Comparison of ENCODE assay signal across 16 cellular contexts in the genomic region with DNA sequence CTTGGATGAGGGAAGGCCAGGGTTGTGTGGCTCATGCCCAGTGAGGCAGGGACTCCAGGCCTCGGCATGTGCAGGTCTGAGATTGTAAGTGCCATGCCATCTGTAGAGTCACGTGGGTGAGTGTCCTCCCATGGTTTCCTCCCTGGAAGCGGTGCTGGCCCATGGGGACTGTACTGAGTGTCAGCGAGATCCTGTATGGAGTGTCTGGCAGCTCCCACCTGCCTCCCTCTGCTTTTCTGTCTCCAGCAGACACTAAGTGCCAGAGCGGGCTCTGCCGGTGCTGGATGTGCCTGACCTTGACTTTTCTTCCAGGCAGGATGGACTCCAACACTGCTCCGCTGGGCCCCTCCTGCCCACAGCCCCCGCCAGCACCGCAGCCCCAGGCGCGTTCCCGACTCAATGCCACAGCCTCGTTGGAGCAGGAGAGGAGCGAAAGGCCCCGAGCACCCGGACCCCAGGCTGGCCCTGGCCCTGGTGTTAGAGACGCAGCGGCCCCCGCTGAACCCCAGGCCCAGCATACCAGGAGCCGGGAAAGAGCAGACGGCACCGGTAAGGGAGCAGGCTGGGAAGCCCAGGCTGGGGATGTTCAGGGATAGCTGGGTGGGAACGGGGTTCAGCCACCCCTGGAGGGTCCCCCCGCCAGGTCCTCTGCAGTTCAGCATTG. TPM values are rescaled to one million over a fixed set of nuclear protein-coding genes. Genes with fewer than 3 reads are reported as not detected.
DNase-seq lines count a peak whose midpoint lies in the region; ATAC-seq, FAIRE-seq and TF ChIP-seq lines count a peak whose summit lies in the region.
"Had no signal": no experiment of that assay in that cellular context is flagged by ENCODE, and none has a peak within 500 bp of the region (broad histone marks: within the 10 kb centered on the region; RNA-seq: fewer than 3 reads in every experiment).

No MANE protein-coding gene starts in this region.

- WGBS in IMR-90 (ENCODE audit: extremely low coverage in 2 of 2, insufficient read length in 1 of 2), 2 experiments, result 98% methylated on average over 9 of the region's 24 CpGs; no CpG with 5 or more reads in 1 of the 2 experiments

- TF ChIP-seq RAD21 in IMR-90 (IDR thresholded peaks at IDR 0.05; ENCODE audit: low read length), result no peak

- peaks cover 11 to 56% of the 10 kb centered on the region in 2 experiments for H3K79me1 ChIP-seq in IMR-90 (ENCODE audit: low read depth in 1 of 2, low read length in 2 of 2)

- H3K36me3 ChIP-seq in IMR-90 (ENCODE audit: control insufficient read depth, insufficient read depth, low read length), result peaks cover 37% of the 10 kb centered on the region; the same call in 1 of the 2 replicates
- H3K36me3 ChIP-seq in kidney (ENCODE audit: control insufficient read depth in 1 of 2, insufficient read depth in 2 of 2, low read length in 2 of 2), result no peaks in the 10 kb centered on the region
- H3K36me3 ChIP-seq: cardiac muscle cell, gastrocnemius medialis, neutrophil had no signal

- no peak overlapping the region for H4K5ac ChIP-seq in IMR-90 (ENCODE audit: low read depth, low read length)

- H3K4me3 Mint-ChIP-seq in progenitor cell of endocrine pancreas (ENCODE audit: low read depth), result no peak overlapping the region
- no peak overlapping the region for H3K4me3 Mint-ChIP-seq in activated naive CD4-positive, alpha-beta T cell treated with anti-CD3 and anti-CD28 coated beads for 36 hours
- H3K4me3 Mint-ChIP-seq: activated CD4-positive, alpha-beta T cell treated with anti-CD3 and anti-CD28 coated beads, Interleukin-2, amount 10 ng/mL, durations not matched to agents 24 days and 14 days; activated naive CD8-positive, alpha-beta T cell had no signal

- H2BK120ac ChIP-seq in IMR-90 (ENCODE audit: low read depth, low read length), result no peak overlapping the region

- in situ Hi-C loops in IMR-90 (cut with MboI; ENCODE audit: low sequenced_read_pairs), result no loop called here

- BruUV-seq in IMR-90 (replicated peaks; lab: Mats Ljungman, UMichigan), result no TSS peak

- H3K9me3 ChIP-seq in IMR-90 (ENCODE audit: control insufficient read depth, insufficient read depth, low read length), result no peaks in the 10 kb centered on the region
- H3K9me3 ChIP-seq in kidney (ENCODE audit: control insufficient read depth in 1 of 2, low read length in 2 of 2), result no peaks in the 10 kb centered on the region
- H3K9me3 ChIP-seq: gastrocnemius medialis, neutrophil had no signal

- no peak overlapping the region for H2AFZ ChIP-seq in IMR-90 (replicated peaks; ENCODE audit: low read length, poor library complexity)

- H3K4me2 ChIP-seq in IMR-90 (ENCODE audit: low read depth, low read length), result no peak overlapping the region

- intact Hi-C loops in IMR-90 (cut with micrococcal nuclease) (no loop called here), kidney (cut with DNase I) (no loop called here)
- intact Hi-C loops in activated naive CD4-positive, alpha-beta T cell treated with anti-CD3 and anti-CD28 coated beads for 36 hours (cut with micrococcal nuclease), result no loop called here

- ATAC-seq in IMR-90 (ENCODE audit: low read depth) (no peak), HG03097 (IDR thresholded peaks at IDR 0.05; ENCODE audit: low FRiP score, unreplicated experiment) (no peak)

- dilution Hi-C loops in IMR-90 (cut with HindIII; ENCODE audit: low sequenced_read_pairs, unreplicated experiment), result no loop called here

- no peak overlapping the region for H3K14ac ChIP-seq in IMR-90 (replicated peaks; ENCODE audit: low read depth, low read length)

- H2BK15ac ChIP-seq in IMR-90 (ENCODE audit: low read depth, low read length), result no peak overlapping the region

- H3K27ac ChIP-seq in IMR-90 (ENCODE audit: insufficient read depth, low read length) (no peak overlapping the region), kidney (ENCODE audit: low read depth in 2 of 2, low read length in 2 of 2) (no peak overlapping the region), temporal lobe (ENCODE audit: low read depth, low read length) (peak overlapping the region; percentile 72)
- H3K27ac ChIP-seq: cardiac muscle cell, gastrocnemius medialis, neutrophil had no signal

- H3K4me3 ChIP-seq in IMR-90 (ENCODE audit: insufficient read depth, low read depth, low read length) (no peak overlapping the region), kidney (ENCODE audit: low read length in 2 of 2) (no peak overlapping the region)
- H3K4me3 ChIP-seq: cardiac muscle cell, gastrocnemius medialis had no signal

- peaks cover 18% of the 10 kb centered on the region for H3K9me1 ChIP-seq in IMR-90 (ENCODE audit: insufficient read depth, low read length)

- no peak overlapping the region for H2BK5ac ChIP-seq in IMR-90 (ENCODE audit: low read depth, low read length, poor library complexity, severe bottlenecking)

- POLR2A ChIA-PET in IMR-90 (lab: Charles Lee; ENCODE audit: unreplicated experiment), result no interaction called here

- H3K27me3 ChIP-seq in IMR-90 (ENCODE audit: control insufficient read depth, insufficient read depth, low read length), result no peaks in the 10 kb centered on the region
- H3K27me3 ChIP-seq: cardiac muscle cell, gastrocnemius medialis had no signal

- 0 out of 2 replicates have a peak overlapping the region, but pooled peaks have one; percentile 7 for H2AK5ac ChIP-seq in IMR-90 (ENCODE audit: low read depth, low read length)

- no peak overlapping the region for H3K4ac ChIP-seq in IMR-90 (ENCODE audit: low read depth, low read length)

- H3K4me1 Mint-ChIP-seq in progenitor cell of endocrine pancreas (ENCODE audit: low read depth), result peaks cover 9% of the 10 kb centered on the region
- peaks cover 8% of the 10 kb centered on the region for H3K4me1 Mint-ChIP-seq in activated naive CD4-positive, alpha-beta T cell treated with anti-CD3 and anti-CD28 coated beads for 36 hours (ENCODE audit: low read depth)

- no peak for TF ChIP-seq POLR2A in IMR-90 (IDR thresholded peaks at IDR 0.05; ENCODE audit: low read depth, low read length)

- H4K8ac ChIP-seq in IMR-90 (ENCODE audit: low read depth in 2 of 2, low read length in 2 of 2), result no peak overlapping the region

- H3K36me3 Mint-ChIP-seq in progenitor cell of endocrine pancreas (ENCODE audit: insufficient read depth), result peaks cover 3% of the 10 kb centered on the region
- no peaks in the 10 kb centered on the region for H3K36me3 Mint-ChIP-seq in activated naive CD4-positive, alpha-beta T cell treated with anti-CD3 and anti-CD28 coated beads for 36 hours (ENCODE audit: low read depth)
- H3K36me3 Mint-ChIP-seq: activated naive CD8-positive, alpha-beta T cell had no signal

- H3K23ac ChIP-seq in IMR-90 (ENCODE audit: low read depth, low read length), result no peak overlapping the region

- no peak for FAIRE-seq in kidney (lab: Jason Lieb, UNC)
- FAIRE-seq: GM19239 had no signal

- TF ChIP-seq CTCF in IMR-90 (conservative IDR thresholded peaks at IDR 0.05; ENCODE audit: low read depth, low read length) (no peak), kidney (IDR thresholded peaks at IDR 0.05; ENCODE audit: borderline replicate concordance, extremely low read depth, insufficient read depth) (no peak), progenitor cell of endocrine pancreas (IDR thresholded peaks at IDR 0.05; ENCODE audit: unreplicated experiment) (no peak)

- H4K20me1 ChIP-seq in IMR-90 (ENCODE audit: insufficient read depth, low read length), result peaks cover 77% of the 10 kb centered on the region

- DNase-seq in IMR-90 (no peak), cerebellum (ENCODE audit: low spot score) (peak; percentile 75), kidney (peak; percentile 66), progenitor cell of endocrine pancreas (ENCODE audit: low spot score, unreplicated experiment) (no peak), NCI-H187 (lab: John Stamatoyannopoulos, UW) (no peak)
- DNase-seq in activated naive CD4-positive, alpha-beta T cell treated with anti-CD3 and anti-CD28 coated beads for 36 hours, result no peak
- DNase-seq: activated CD4-positive, alpha-beta T cell treated with anti-CD3 and anti-CD28 coated beads, Interleukin-2, amount 10 ng/mL, durations not matched to agents 24 days and 14 days; gastrocnemius medialis; stimulated activated CD4-positive, alpha-beta T cell treated with anti-CD3 and anti-CD28 coated beads, Interleukin-4, amount 100 ng/mL, for 4 hours; T-helper 9 cell had no signal

- H4K91ac ChIP-seq in IMR-90 (ENCODE audit: insufficient read depth, low read depth, low read length), result no peak overlapping the region

- no peaks in the 10 kb centered on the region for H3K9me3 Mint-ChIP-seq in progenitor cell of endocrine pancreas (ENCODE audit: low read depth)
- no peaks in the 10 kb centered on the region for H3K9me3 Mint-ChIP-seq in activated naive CD4-positive, alpha-beta T cell treated with anti-CD3 and anti-CD28 coated beads for 36 hours
- H3K9me3 Mint-ChIP-seq: activated CD4-positive, alpha-beta T cell treated with anti-CD3 and anti-CD28 coated beads, Interleukin-2, amount 10 ng/mL, durations not matched to agents 24 days and 14 days had no signal

- H3K9ac ChIP-seq in IMR-90 (ENCODE audit: low read depth, low read length), result no peak overlapping the region
- H3K9ac ChIP-seq in kidney (ENCODE audit: low read length in 2 of 2), result no peak overlapping the region

- no peak overlapping the region for H3K18ac ChIP-seq in IMR-90 (ENCODE audit: low read depth, low read length)

- H3K56ac ChIP-seq in IMR-90 (ENCODE audit: extremely low read depth, insufficient read depth, low read length), result no peak overlapping the region

- no peaks in the 10 kb centered on the region for H3K27me3 Mint-ChIP-seq in progenitor cell of endocrine pancreas
- no peaks in the 10 kb centered on the region for H3K27me3 Mint-ChIP-seq in activated naive CD4-positive, alpha-beta T cell treated with anti-CD3 and anti-CD28 coated beads for 36 hours (ENCODE audit: low read depth)
- H3K27me3 Mint-ChIP-seq: activated naive CD8-positive, alpha-beta T cell had no signal

- no peak overlapping the region for H3K27ac Mint-ChIP-seq in progenitor cell of endocrine pancreas
- H3K27ac Mint-ChIP-seq in activated naive CD4-positive, alpha-beta T cell treated with anti-CD3 and anti-CD28 coated beads for 36 hours, result no peak overlapping the region
- H3K27ac Mint-ChIP-seq: activated CD4-positive, alpha-beta T cell treated with anti-CD3 and anti-CD28 coated beads, Interleukin-2, amount 10 ng/mL, durations not matched to agents 24 days and 14 days; activated naive CD8-positive, alpha-beta T cell had no signal

- no peak overlapping the region for H2BK20ac ChIP-seq in IMR-90 (ENCODE audit: low read depth, low read length)

- H3K4me1 ChIP-seq in IMR-90 (ENCODE audit: control insufficient read depth, insufficient read depth, low read length), result peaks cover 38% of the 10 kb centered on the region
- H3K4me1 ChIP-seq in kidney (ENCODE audit: control insufficient read depth in 1 of 2, insufficient read depth in 1 of 2, low read depth in 1 of 2, low read length in 2 of 2), result peaks cover 0 to 18% of the 10 kb centered on the region in 2 donors

- CTCF ChIA-PET in IMR-90 (lab: Yijun Ruan, JAX), result no interaction called here
- CTCF ChIA-PET in activated naive CD4-positive, alpha-beta T cell treated with anti-CD3 and anti-CD28 coated beads for 36 hours (lab: Charles Lee), result interaction anchor here (0.7 kb wide), 1 partner anchor 26 kb away, joined by 3 read pairs; no protein-coding TSS in a partner anchor

- no peak overlapping the region for H2AK9ac ChIP-seq in IMR-90 (replicated peaks; ENCODE audit: low read depth, low read length, poor library complexity)

RNA-seq across cellular contexts. Expression of gene WFS1, which starts 7.6 kb away (rescaled TPM):
- total RNA-seq in IMR-90 (2012; rRNA removed), result 9.7 TPM in 2 replicates
- 42.4 and 47.7 TPM in 2 replicates for polyA plus RNA-seq in IMR-90 (2012; rRNA removed)
- polyA plus RNA-seq in IMR-90 (2012; cell fraction: cytosol; rRNA removed), result 22.0 and 71.4 TPM in 2 replicates
- 50.6 and 96.4 TPM in 2 replicates for polyA plus RNA-seq in IMR-90 (2012; cell fraction: nucleus; rRNA removed; ENCODE audit: low replicate concordance)
- total RNA-seq in cerebellum, result 7.2 TPM
- 31.4 TPM for total RNA-seq in kidney
- 20.8 TPM for polyA plus RNA-seq in kidney (ENCODE audit: insufficient read depth, low read depth, low replicate concordance)
- 4.9 TPM for total RNA-seq in temporal lobe
- total RNA-seq in progenitor cell of endocrine pancreas, result 31.3 and 37.9 TPM in 2 replicates
- 1 to 10 TPM; 3.6 to 4.5 TPM for total RNA-seq in activated naive CD4-positive, alpha-beta T cell treated with anti-CD3 and anti-CD28 coated beads for 36 hours

Comparison
In these comparisons a context has a peak if more than half of its experiments do, and no peak if none do; other contexts are left out.
1. DNase-seq: peak in cerebellum (single experiment) and kidney (single experiment); none in IMR-90 (single experiment), progenitor cell of endocrine pancreas (single experiment), activated naive CD4-positive, alpha-beta T cell treated with anti-CD3 and anti-CD28 coated beads for 36 hours (single experiment) and NCI-H187 (0 of 2).